12 cellular contexts compared by ENCODE assay signal in genomic region chr3:181623924-181624694, GRCh38.
A peak's percentile ranks its signal among the peaks of the same experiment; 100 is the strongest.
DNase-seq lines count a peak whose midpoint lies in the region; ATAC-seq and TF ChIP-seq lines count a peak whose summit lies in the region.
"Had no signal": no experiment of that assay in that cellular context is flagged by ENCODE, and none has a peak within 500 bp of the region (broad histone marks: within the 10 kb centered on the region; RNA-seq: fewer than 3 reads in every experiment).

No MANE protein-coding gene starts in this region.

- H3K9ac ChIP-seq in smooth muscle cell (ENCODE audit: low read depth) = no peak overlapping the region

- no peaks in the 10 kb centered on the region for H3K9me3 ChIP-seq in smooth muscle cell (replicated peaks; ENCODE audit: low read depth)
- no peaks in the 10 kb centered on the region for H3K9me3 ChIP-seq in testis
- H3K9me3 ChIP-seq: MG63, tibial artery had no signal

- DNase-seq in NCI-H2171 treated with DMSO at 0.1 percent for 48 hours (lab: John Stamatoyannopoulos, UW) (peak; percentile 16), NCI-H2171 (lab: John Stamatoyannopoulos, UW) (no peak), NCI-H2227 treated with DMSO at 0.1 percent for 48 hours (lab: John Stamatoyannopoulos, UW) (peak; percentile 46), cardiac fibroblast (ENCODE audit: low read depth in 2 of 2) (peak; percentile 15 to 72), smooth muscle cell (lab: John Stamatoyannopoulos, UW; ENCODE audit: unreplicated experiment) (no peak), left colon (no peak), testis (no peak)
- DNase-seq: activated T-cell treated with anti-CD3 and anti-CD28 coated beads, Interleukin-2, amount 50 U/mL, for 24 hours; MG63; stimulated activated CD4-positive, alpha-beta T cell treated with anti-CD3 and anti-CD28 coated beads, Interleukin-2, amount 100 ng/mL, for 24 hours; tibial artery had no signal

- ATAC-seq in left colon (no peak), GM21515 (IDR thresholded peaks at IDR 0.05; ENCODE audit: unreplicated experiment) (no peak)

- no peak for TF ChIP-seq POLR2A in testis (IDR thresholded peaks at IDR 0.05)

- no peak for TF ChIP-seq CTCF in cardiac fibroblast (IDR thresholded peaks at IDR 0.05; ENCODE audit: low read depth, low read length)
- no peak for TF ChIP-seq CTCF in smooth muscle cell (IDR thresholded peaks at IDR 0.05; ENCODE audit: borderline replicate concordance, insufficient read depth, poor library complexity, severe bottlenecking)
- TF ChIP-seq CTCF in testis (IDR thresholded peaks at IDR 0.05) = no peak

- 61% methylated on average over 4 of the region's 4 CpGs for WGBS in smooth muscle cell (ENCODE audit: low lambda C conversion rate)
- WGBS in testis, 2 donors = 50 to 56% methylated on average over 4 of the region's 4 CpGs

- H3K36me3 ChIP-seq in smooth muscle cell (ENCODE audit: low read depth) = no peaks in the 10 kb centered on the region
- no peaks in the 10 kb centered on the region for H3K36me3 ChIP-seq in testis (ENCODE audit: low read depth, missing control alignments)
- H3K36me3 ChIP-seq: MG63, tibial artery had no signal

- no peaks in the 10 kb centered on the region for H3F3A ChIP-seq in smooth muscle cell (ENCODE audit: low read depth)

- no peaks in the 10 kb centered on the region for H4K20me1 ChIP-seq in smooth muscle cell (ENCODE audit: low read depth)

- peaks cover 4% of the 10 kb centered on the region for H3K4me1 ChIP-seq in smooth muscle cell (ENCODE audit: low read depth)
- H3K4me1 ChIP-seq in testis = no peaks in the 10 kb centered on the region
- H3K4me1 ChIP-seq: tibial artery had no signal

- intact Hi-C loops in left colon (cut with DNase I, micrococcal nuclease) (no loop called here), testis (cut with DNase I; ENCODE audit: low total_unique reads) (no loop called here)

- H2AFZ ChIP-seq in smooth muscle cell (ENCODE audit: low read depth) = no peak overlapping the region

- peak overlapping the region; percentile 15 for H3K4me2 ChIP-seq in smooth muscle cell

- H3K79me2 ChIP-seq in smooth muscle cell (ENCODE audit: low read depth) = no peaks in the 10 kb centered on the region

- H3K27me3 ChIP-seq in smooth muscle cell (ENCODE audit: low read depth) (peaks cover 3% of the 10 kb centered on the region), testis (no peaks in the 10 kb centered on the region)
- H3K27me3 ChIP-seq: tibial artery had no signal

- H3K27ac ChIP-seq in smooth muscle cell (ENCODE audit: low read depth) = no peak overlapping the region
- H3K27ac ChIP-seq in testis = no peak overlapping the region
- H3K27ac ChIP-seq: tibial artery had no signal

- H3K4me3 ChIP-seq in cardiac fibroblast (replicated peaks in 1 of 2; ENCODE audit: low read depth in 2 of 2, low read length in 2 of 2) (no peak overlapping the region), smooth muscle cell (no peak overlapping the region), testis (no peak overlapping the region)
- H3K4me3 ChIP-seq: MG63, tibial artery had no signal

Comparison
In these comparisons a context has a peak if more than half of its experiments do, and no peak if none do; other contexts are left out.
1. DNase-seq: peak in NCI-H2171 treated with DMSO at 0.1 percent for 48 hours (single experiment), NCI-H2227 treated with DMSO at 0.1 percent for 48 hours (single experiment) and cardiac fibroblast (2 of 2); none in NCI-H2171 (single experiment), smooth muscle cell (single experiment), left colon (0 of 2) and testis (single experiment).